In the genomic region with DNA sequence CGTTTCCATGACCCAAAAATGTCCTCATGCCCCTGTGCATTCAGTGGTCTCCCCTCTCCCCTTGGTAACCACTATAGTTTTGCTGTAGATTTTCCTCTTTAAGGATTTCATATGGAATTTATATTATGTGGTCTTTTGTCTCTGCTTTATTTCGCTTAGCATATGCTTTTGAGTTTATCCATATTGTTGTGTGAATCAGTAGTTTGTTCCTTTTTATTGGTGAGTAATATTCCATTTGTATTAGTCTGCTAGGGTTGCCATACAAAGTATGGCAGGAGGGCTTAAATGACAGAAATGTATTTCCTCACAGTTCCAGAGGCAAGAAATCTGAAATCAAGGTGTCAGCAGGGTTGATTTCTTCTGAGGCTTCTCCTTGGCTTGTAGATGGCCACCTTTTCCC, we compare ENCODE assay signal across 13 cellular contexts. TPM values are rescaled to one million over a fixed set of nuclear protein-coding genes. Genes with fewer than 3 reads are reported as not detected.
DNase-seq lines count a peak whose midpoint lies in the region; ATAC-seq and TF ChIP-seq lines count a peak whose summit lies in the region.
"Had no signal": no experiment of that assay in that cellular context is flagged by ENCODE, and none has a peak within 500 bp of the region (broad histone marks: within the 10 kb centered on the region; RNA-seq: fewer than 3 reads in every experiment).

No MANE protein-coding gene starts in this region.

- H3K4me3 Mint-ChIP-seq in WTC11 (no peak overlapping the region), nephron (peak overlapping the region; percentile 21 to 58 (median 38))
- H3K4me3 Mint-ChIP-seq: GM23338 had no signal

- DNase-seq in WTC11 (ENCODE audit: low spot score) (no peak), NOMO-1 treated with dmso at 0.1 percent for 144 hours (lab: John Stamatoyannopoulos, UW; ENCODE audit: unreplicated experiment) (no peak), NCI-H1436 treated with DMSO at 0.1 percent for 48 hours (lab: John Stamatoyannopoulos, UW) (no peak), RWPE1 (ENCODE audit: low spot score) (no peak)
- DNase-seq: 8988T; C1 segment of cervical spinal cord; Caco-2; CD4-positive, CD25-positive, alpha-beta regulatory T cell had no signal

- peaks cover 0 to 36% (median 23%) of the 10 kb centered on the region in 11 experiments; a peak in 19 of 22 replicates for H3K36me3 ChIP-seq in BLaER1 treated with 17β-estradiol and CSF1 and Interleukin-3, amounts not matched to agents 10 nM and 100 nM

- H3K4me2 ChIP-seq in BLaER1 treated with 17β-estradiol and CSF1 and Interleukin-3, amounts not matched to agents 10 nM and 100 nM, result peak overlapping the region in 8 of 11 experiments; percentile 88 to 98 (median 92); a peak in 14 of 22 replicates
- H3K4me2 ChIP-seq: GM23338 had no signal

- peak overlapping the region in 1 of 11 experiments; percentile 32; a peak in 1 of 22 replicates for H3K27ac ChIP-seq in BLaER1 treated with 17β-estradiol and CSF1 and Interleukin-3, amounts not matched to agents 10 nM and 100 nM
- no peak overlapping the region for H3K27ac ChIP-seq in RWPE1

- peaks cover 23% of the 10 kb centered on the region for H3K36me3 Mint-ChIP-seq in WTC11
- peaks cover 17% of the 10 kb centered on the region for H3K36me3 Mint-ChIP-seq in nephron (ENCODE audit: low read depth)

- CTCF ChIA-PET in WTC11 (lab: Charles Lee) (interaction anchor here (0.9 to 4.5 kb wide), 2 partner anchors 21 kb away, joined by 6 to 30 read pairs; no protein-coding TSS in a partner anchor), RWPE1 (lab: Yijun Ruan, JAX) (no interaction called here)

- TF ChIP-seq CTCF in WTC11 (IDR thresholded peaks at IDR 0.05) (no peak), nephron (IDR thresholded peaks at IDR 0.05; ENCODE audit: unreplicated experiment in 3 of 3) (no peak), RWPE1 (conservative IDR thresholded peaks at IDR 0.05; ENCODE audit: low read depth) (no peak)

- no peak overlapping the region for H3K9ac ChIP-seq in BLaER1 treated with 17β-estradiol and CSF1 and Interleukin-3, amounts not matched to agents 10 nM and 100 nM

- POLR2A ChIA-PET in WTC11 (lab: Charles Lee), result no interaction called here
- POLR2A ChIA-PET in RWPE1 (lab: Yijun Ruan, JAX; ENCODE audit: low non-redundant PET), result no interaction called here

- no peaks in the 10 kb centered on the region for H3K27me3 ChIP-seq in BLaER1 treated with 17β-estradiol and CSF1 and Interleukin-3, amounts not matched to agents 10 nM and 100 nM

- H3K9me3 ChIP-seq in BLaER1 treated with 17β-estradiol and CSF1 and Interleukin-3, amounts not matched to agents 10 nM and 100 nM (replicated peaks in 1 of 11), result no peaks in the 10 kb centered on the region
- H3K9me3 ChIP-seq: Caco-2 had no signal

- H3K27me3 Mint-ChIP-seq in WTC11 (ENCODE audit: low read depth) (no peaks in the 10 kb centered on the region; the same call in 1 of the 2 replicates), nephron (ENCODE audit: low read depth) (peaks cover 4% of the 10 kb centered on the region)
- H3K27me3 Mint-ChIP-seq: CD4-positive, CD25-positive, alpha-beta regulatory T cell had no signal

- peaks cover 32 to 64% (median 53%) of the 10 kb centered on the region in 10 experiments for H3K4me1 ChIP-seq in BLaER1 treated with 17β-estradiol and CSF1 and Interleukin-3, amounts not matched to agents 10 nM and 100 nM

- H3K4me3 ChIP-seq in BLaER1 treated with 17β-estradiol and CSF1 and Interleukin-3, amounts not matched to agents 10 nM and 100 nM, result no peak overlapping the region
- H3K4me3 ChIP-seq: GM23338 had no signal

- peaks cover 0 to 63% (median 32%) of the 10 kb centered on the region in 11 experiments; a peak in 13 of 22 replicates for H4K20me1 ChIP-seq in BLaER1 treated with 17β-estradiol and CSF1 and Interleukin-3, amounts not matched to agents 10 nM and 100 nM

- H3K27ac Mint-ChIP-seq in WTC11 (peak overlapping the region; percentile 12; the same call in 1 of the 2 replicates), nephron (no peak overlapping the region)
- H3K27ac Mint-ChIP-seq: GM23338 had no signal

- peaks cover 39% of the 10 kb centered on the region for H3K4me1 Mint-ChIP-seq in WTC11
- peaks cover 44% of the 10 kb centered on the region for H3K4me1 Mint-ChIP-seq in nephron

- H3K9me3 Mint-ChIP-seq in WTC11 (no peaks in the 10 kb centered on the region), nephron (no peaks in the 10 kb centered on the region)
- H3K9me3 Mint-ChIP-seq: CD4-positive, CD25-positive, alpha-beta regulatory T cell had no signal

- ATAC-seq in WTC11 (no peak), GM19463 (IDR thresholded peaks at IDR 0.05; ENCODE audit: unreplicated experiment) (no peak)
- ATAC-seq: GM23338, HCT116 had no signal

TF ChIP-seq in WTC11, 78 proteins besides CTCF, POLR2A, EP300 and RAD21:
- TF ChIP-seq E2F5 (CRISPR knock-in tag; IDR thresholded peaks at IDR 0.05) (no peak), TEAD1 (CRISPR knock-in tag; IDR thresholded peaks at IDR 0.05) (no peak), RELA (CRISPR knock-in tag; IDR thresholded peaks at IDR 0.05; ENCODE audit: borderline replicate concordance) (no peak), NFATC4 (CRISPR knock-in tag; IDR thresholded peaks at IDR 0.05) (no peak), NFYB (CRISPR knock-in tag; conservative IDR thresholded peaks at IDR 0.05; ENCODE audit: low read depth) (no peak), TCF7 (CRISPR knock-in tag; IDR thresholded peaks at IDR 0.05; ENCODE audit: low read depth) (no peak), STAT6 (CRISPR knock-in tag; conservative IDR thresholded peaks at IDR 0.05; ENCODE audit: low read depth) (no peak), EMX1 (CRISPR knock-in tag; IDR thresholded peaks at IDR 0.05) (no peak), ELF4 (CRISPR knock-in tag; IDR thresholded peaks at IDR 0.05; ENCODE audit: low read depth) (no peak), ATF3 (CRISPR knock-in tag; conservative IDR thresholded peaks at IDR 0.05) (no peak), MXD4 (CRISPR knock-in tag; IDR thresholded peaks at IDR 0.05; ENCODE audit: borderline replicate concordance) (no peak), E2F1 (CRISPR knock-in tag; IDR thresholded peaks at IDR 0.05) (no peak)
- TF ChIP-seq, protein P1, sequence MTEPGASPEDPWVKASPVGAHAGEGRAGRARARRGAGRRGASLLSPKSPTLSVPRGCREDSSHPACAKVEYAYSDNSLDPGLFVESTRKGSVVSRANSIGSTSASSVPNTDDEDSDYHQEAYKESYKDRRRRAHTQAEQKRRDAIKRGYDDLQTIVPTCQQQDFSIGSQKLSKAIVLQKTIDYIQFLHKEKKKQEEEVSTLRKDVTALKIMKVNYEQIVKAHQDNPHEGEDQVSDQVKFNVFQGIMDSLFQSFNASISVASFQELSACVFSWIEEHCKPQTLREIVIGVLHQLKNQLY (CRISPR knock-in tag; IDR thresholded peaks at IDR 0.05), result no peak
- TF ChIP-seq, protein P2, sequence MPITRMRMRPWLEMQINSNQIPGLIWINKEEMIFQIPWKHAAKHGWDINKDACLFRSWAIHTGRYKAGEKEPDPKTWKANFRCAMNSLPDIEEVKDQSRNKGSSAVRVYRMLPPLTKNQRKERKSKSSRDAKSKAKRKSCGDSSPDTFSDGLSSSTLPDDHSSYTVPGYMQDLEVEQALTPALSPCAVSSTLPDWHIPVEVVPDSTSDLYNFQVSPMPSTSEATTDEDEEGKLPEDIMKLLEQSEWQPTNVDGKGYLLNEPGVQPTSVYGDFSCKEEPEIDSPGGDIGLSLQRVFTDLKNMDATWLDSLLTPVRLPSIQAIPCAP (CRISPR knock-in tag; IDR thresholded peaks at IDR 0.05), result no peak

RNA-seq across cellular contexts. Expression of gene ZNF74, which starts 3.5 kb away (rescaled TPM):
- 56.5 to 62.8 TPM (median 61.7 TPM) in 3 replicates for total RNA-seq in WTC11 (2021)

RNA-seq across cellular contexts. Expression of gene SCARF2, which starts 40.1 kb away (rescaled TPM):
- total RNA-seq in WTC11 (2021), result 17.4 to 26.3 TPM (median 17.5 TPM) in 3 replicates
